1 cellular context compared by ENCODE assay signal in genomic region chr2:73928995-73929394, GRCh38.
TF ChIP-seq lines count a peak whose summit lies in the region.

No MANE protein-coding gene starts in this region.

TF ChIP-seq in HEK293, 187 proteins besides CTCF, POLR2A, EP300 and RAD21 (continued from another document):
- TF ChIP-seq, protein P1, sequence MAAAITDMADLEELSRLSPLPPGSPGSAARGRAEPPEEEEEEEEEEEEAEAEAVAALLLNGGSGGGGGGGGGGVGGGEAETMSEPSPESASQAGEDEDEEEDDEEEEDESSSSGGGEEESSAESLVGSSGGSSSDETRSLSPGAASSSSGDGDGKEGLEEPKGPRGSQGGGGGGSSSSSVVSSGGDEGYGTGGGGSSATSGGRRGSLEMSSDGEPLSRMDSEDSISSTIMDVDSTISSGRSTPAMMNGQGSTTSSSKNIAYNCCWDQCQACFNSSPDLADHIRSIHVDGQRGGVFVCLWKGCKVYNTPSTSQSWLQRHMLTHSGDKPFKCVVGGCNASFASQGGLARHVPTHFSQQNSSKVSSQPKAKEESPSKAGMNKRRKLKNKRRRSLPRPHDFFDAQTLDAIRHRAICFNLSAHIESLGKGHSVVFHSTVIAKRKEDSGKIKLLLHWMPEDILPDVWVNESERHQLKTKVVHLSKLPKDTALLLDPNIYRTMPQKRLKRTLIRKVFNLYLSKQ (tag by site-specific recombination; IDR thresholded peaks at IDR 0.05; ENCODE audit: borderline replicate concordance), result no peak
- TF ChIP-seq SCRT2 (tag by site-specific recombination; IDR thresholded peaks at IDR 0.05) (peak; percentile 94), ZNF391 (tag by site-specific recombination; IDR thresholded peaks at IDR 0.05; ENCODE audit: borderline replicate concordance, low read depth) (no peak), PRDM10 (tag by site-specific recombination; IDR thresholded peaks at IDR 0.05) (peak; percentile 90), ZNF791 (tag by site-specific recombination; IDR thresholded peaks at IDR 0.05) (no peak), TRIM28 (IDR thresholded peaks at IDR 0.05; ENCODE audit: borderline replicate concordance, low read length) (no peak), SCRT1 (tag by site-specific recombination; IDR thresholded peaks at IDR 0.05; ENCODE audit: borderline replicate concordance) (peak; percentile 57; the same call in 1 of the 2 replicates), ZNF341 (tag by site-specific recombination; IDR thresholded peaks at IDR 0.05; ENCODE audit: low read depth) (no peak), ZNF521 (tag by site-specific recombination; IDR thresholded peaks at IDR 0.05) (no peak)
- TF ChIP-seq, protein P2, sequence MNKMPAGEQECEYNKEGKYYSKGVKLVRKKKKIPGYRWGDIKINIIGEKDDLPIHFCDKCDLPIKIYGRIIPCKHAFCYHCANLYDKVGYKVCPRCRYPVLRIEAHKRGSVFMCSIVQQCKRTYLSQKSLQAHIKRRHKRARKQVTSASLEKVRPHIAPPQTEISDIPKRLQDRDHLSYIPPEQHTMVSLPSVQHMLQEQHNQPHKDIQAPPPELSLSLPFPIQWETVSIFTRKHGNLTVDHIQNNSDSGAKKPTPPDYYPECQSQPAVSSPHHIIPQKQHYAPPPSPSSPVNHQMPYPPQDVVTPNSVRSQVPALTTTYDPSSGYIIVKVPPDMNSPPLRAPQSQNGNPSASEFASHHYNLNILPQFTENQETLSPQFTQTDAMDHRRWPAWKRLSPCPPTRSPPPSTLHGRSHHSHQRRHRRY (tag by site-specific recombination; IDR thresholded peaks at IDR 0.05), result no peak
- TF ChIP-seq, protein P3, sequence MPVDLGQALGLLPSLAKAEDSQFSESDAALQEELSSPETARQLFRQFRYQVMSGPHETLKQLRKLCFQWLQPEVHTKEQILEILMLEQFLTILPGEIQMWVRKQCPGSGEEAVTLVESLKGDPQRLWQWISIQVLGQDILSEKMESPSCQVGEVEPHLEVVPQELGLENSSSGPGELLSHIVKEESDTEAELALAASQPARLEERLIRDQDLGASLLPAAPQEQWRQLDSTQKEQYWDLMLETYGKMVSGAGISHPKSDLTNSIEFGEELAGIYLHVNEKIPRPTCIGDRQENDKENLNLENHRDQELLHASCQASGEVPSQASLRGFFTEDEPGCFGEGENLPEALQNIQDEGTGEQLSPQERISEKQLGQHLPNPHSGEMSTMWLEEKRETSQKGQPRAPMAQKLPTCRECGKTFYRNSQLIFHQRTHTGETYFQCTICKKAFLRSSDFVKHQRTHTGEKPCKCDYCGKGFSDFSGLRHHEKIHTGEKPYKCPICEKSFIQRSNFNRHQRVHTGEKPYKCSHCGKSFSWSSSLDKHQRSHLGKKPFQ (tag by site-specific recombination; IDR thresholded peaks at IDR 0.05), result no peak
